Comparison of ENCODE assay signal across 13 cellular contexts in the genomic region with DNA sequence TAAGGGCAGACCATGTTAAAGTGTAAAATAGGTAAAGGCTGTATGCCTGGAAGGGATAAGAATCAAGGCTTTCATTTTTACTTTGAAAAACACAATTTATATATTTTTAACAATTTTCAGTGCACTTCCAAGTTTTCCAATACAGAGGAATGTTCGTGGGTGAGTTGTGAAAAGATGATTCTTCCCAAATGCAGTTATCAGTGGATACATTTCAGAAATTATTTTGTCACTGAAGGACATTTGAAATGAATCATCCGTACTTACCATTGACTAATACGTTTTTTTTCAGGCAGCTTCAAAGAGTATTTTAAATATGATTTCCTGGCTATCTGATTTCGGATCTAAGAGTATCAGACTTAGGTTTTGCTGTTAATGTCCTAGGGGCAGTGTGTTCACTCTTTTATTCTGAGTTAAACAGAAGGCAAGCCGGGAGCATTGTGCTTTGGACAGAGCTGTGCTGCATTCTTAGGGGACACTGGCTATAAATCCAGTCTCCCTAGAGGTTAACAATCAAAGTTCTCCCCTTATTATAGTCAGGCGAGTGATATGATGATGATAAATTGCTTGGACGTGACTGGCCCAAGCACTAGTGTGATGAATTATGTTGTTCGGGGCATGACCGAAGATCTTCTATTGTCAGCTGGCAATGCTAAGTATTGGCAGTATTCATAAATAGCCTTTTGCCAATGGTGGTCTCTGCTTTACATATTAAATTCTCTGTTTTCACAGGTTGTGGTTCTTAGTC. TPM values are rescaled to one million over a fixed set of nuclear protein-coding genes. Genes with fewer than 3 reads are reported as not detected.
DNase-seq lines count a peak whose midpoint lies in the region; ATAC-seq and TF ChIP-seq lines count a peak whose summit lies in the region.
"Had no signal": no experiment of that assay in that cellular context is flagged by ENCODE, and none has a peak within 500 bp of the region (broad histone marks: within the 10 kb centered on the region; RNA-seq: fewer than 3 reads in every experiment).

No MANE protein-coding gene starts in this region.

- H3K27me3 Mint-ChIP-seq in activated CD8-positive, alpha-beta memory T cell treated with anti-CD3 and anti-CD28 coated beads, Interleukin-2, amount 10 ng/mL, durations not matched to agents 7 days and 5 days, result no peaks in the 10 kb centered on the region
- no peaks in the 10 kb centered on the region for H3K27me3 Mint-ChIP-seq in T-helper 2 cell treated with Interferon-gamma antibody and Interleukin-4, amounts not matched to agents 5 μg/mL and 100 μg/mL, for 36 hours (ENCODE audit: low read depth)

- no peak for DNase-seq in activated CD8-positive, alpha-beta memory T cell treated with anti-CD3 and anti-CD28 coated beads, Interleukin-2, amount 10 ng/mL, durations not matched to agents 7 days and 5 days
- no peak for DNase-seq in activated CD8-positive, alpha-beta memory T cell treated with anti-CD3 and anti-CD28 coated beads, Interleukin-2, amount 50 U/mL, for 48 hours
- no peak for DNase-seq in T-helper 2 cell treated with Interferon-gamma antibody and Interleukin-4, amounts not matched to agents 5 μg/mL and 100 μg/mL, for 36 hours (ENCODE audit: low spot score)
- peak; percentile 27 to 45 for DNase-seq in foreskin fibroblast
- DNase-seq in superior temporal gyrus (ENCODE audit: extremely low spot score), result peak; percentile 32
- no peak for DNase-seq in left cardiac atrium
- no peak for DNase-seq in COLO829 (ENCODE audit: low spot score)
- DNase-seq in 8988T, result no peak
- DNase-seq: activated gamma-delta T cell, BE2C, gastrocnemius medialis, GOT3 had no signal

- H3K36me3 Mint-ChIP-seq in activated CD8-positive, alpha-beta memory T cell treated with anti-CD3 and anti-CD28 coated beads, Interleukin-2, amount 10 ng/mL, durations not matched to agents 7 days and 5 days, result peaks cover 38% of the 10 kb centered on the region
- peaks cover 32% of the 10 kb centered on the region for H3K36me3 Mint-ChIP-seq in T-helper 2 cell treated with Interferon-gamma antibody and Interleukin-4, amounts not matched to agents 5 μg/mL and 100 μg/mL, for 36 hours (ENCODE audit: low read depth)

- CTCF ChIA-PET in activated CD8-positive, alpha-beta memory T cell treated with anti-CD3 and anti-CD28 coated beads, Interleukin-2, amount 10 ng/mL, durations not matched to agents 7 days and 5 days (lab: Charles Lee), result interaction anchor here (0.6 to 1.8 kb wide), 4 partner anchors 13 to 539 kb away, joined by 3 read pairs; no protein-coding TSS in a partner anchor

- no peak overlapping the region for H3K27ac Mint-ChIP-seq in activated CD8-positive, alpha-beta memory T cell treated with anti-CD3 and anti-CD28 coated beads, Interleukin-2, amount 10 ng/mL, durations not matched to agents 7 days and 5 days
- no peak overlapping the region for H3K27ac Mint-ChIP-seq in T-helper 2 cell treated with Interferon-gamma antibody and Interleukin-4, amounts not matched to agents 5 μg/mL and 100 μg/mL, for 36 hours

- no peak overlapping the region for H3K4me3 ChIP-seq in foreskin fibroblast (ENCODE audit: low read depth in 1 of 2, low read length in 2 of 2)
- H3K4me3 ChIP-seq: gastrocnemius medialis, vagina had no signal

- no peaks in the 10 kb centered on the region for H3K9me3 Mint-ChIP-seq in activated CD8-positive, alpha-beta memory T cell treated with anti-CD3 and anti-CD28 coated beads, Interleukin-2, amount 10 ng/mL, durations not matched to agents 7 days and 5 days (ENCODE audit: low read depth)
- H3K9me3 Mint-ChIP-seq in T-helper 2 cell treated with Interferon-gamma antibody and Interleukin-4, amounts not matched to agents 5 μg/mL and 100 μg/mL, for 36 hours, result no peaks in the 10 kb centered on the region

- no peak for ATAC-seq in activated CD8-positive, alpha-beta memory T cell treated with anti-CD3 and anti-CD28 coated beads, Interleukin-2, amount 10 ng/mL, durations not matched to agents 7 days and 5 days
- no peak for ATAC-seq in left cardiac atrium
- ATAC-seq: gastrocnemius medialis had no signal

- no peak for TF ChIP-seq CTCF in foreskin fibroblast (IDR thresholded peaks at IDR 0.05; ENCODE audit: low read depth, low read length)

- intact Hi-C loops in left cardiac atrium (cut with DNase I), result no loop called here

- peak overlapping the region; percentile 50 for H3K4me3 Mint-ChIP-seq in activated CD8-positive, alpha-beta memory T cell treated with anti-CD3 and anti-CD28 coated beads, Interleukin-2, amount 10 ng/mL, durations not matched to agents 7 days and 5 days
- H3K4me3 Mint-ChIP-seq in T-helper 2 cell treated with Interferon-gamma antibody and Interleukin-4, amounts not matched to agents 5 μg/mL and 100 μg/mL, for 36 hours, result peak overlapping the region; percentile 30

- peaks cover 44% of the 10 kb centered on the region for H3K4me1 Mint-ChIP-seq in activated CD8-positive, alpha-beta memory T cell treated with anti-CD3 and anti-CD28 coated beads, Interleukin-2, amount 10 ng/mL, durations not matched to agents 7 days and 5 days
- H3K4me1 Mint-ChIP-seq in T-helper 2 cell treated with Interferon-gamma antibody and Interleukin-4, amounts not matched to agents 5 μg/mL and 100 μg/mL, for 36 hours (ENCODE audit: low read depth), result peaks cover 39% of the 10 kb centered on the region

RNA-seq across cellular contexts. Expression of gene PTER, which starts 4.5 kb away (rescaled TPM):
- 10 to 100 TPM; 16.0 to 18.7 TPM for total RNA-seq in activated CD8-positive, alpha-beta memory T cell treated with anti-CD3 and anti-CD28 coated beads, Interleukin-2, amount 10 ng/mL, durations not matched to agents 7 days and 5 days
- 10 to 100 TPM in 1 of 2 donors, 1 to 10 TPM in 1; 7.3 to 16.3 TPM for total RNA-seq in left cardiac atrium

Comparison
In these comparisons a context has a peak if more than half of its experiments do, and no peak if none do; other contexts are left out.
1. DNase-seq: peak in foreskin fibroblast (2 of 2) and superior temporal gyrus (single experiment); none in activated CD8-positive, alpha-beta memory T cell treated with anti-CD3 and anti-CD28 coated beads, Interleukin-2, amount 10 ng/mL, durations not matched to agents 7 days and 5 days (single experiment), activated CD8-positive, alpha-beta memory T cell treated with anti-CD3 and anti-CD28 coated beads, Interleukin-2, amount 50 U/mL, for 48 hours (single experiment), T-helper 2 cell treated with Interferon-gamma antibody and Interleukin-4, amounts not matched to agents 5 μg/mL and 100 μg/mL, for 36 hours (single experiment), left cardiac atrium (single experiment), COLO829 (single experiment) and 8988T (single experiment).